Comparison of ENCODE assay signal across 1 cellular context in the genomic region with DNA sequence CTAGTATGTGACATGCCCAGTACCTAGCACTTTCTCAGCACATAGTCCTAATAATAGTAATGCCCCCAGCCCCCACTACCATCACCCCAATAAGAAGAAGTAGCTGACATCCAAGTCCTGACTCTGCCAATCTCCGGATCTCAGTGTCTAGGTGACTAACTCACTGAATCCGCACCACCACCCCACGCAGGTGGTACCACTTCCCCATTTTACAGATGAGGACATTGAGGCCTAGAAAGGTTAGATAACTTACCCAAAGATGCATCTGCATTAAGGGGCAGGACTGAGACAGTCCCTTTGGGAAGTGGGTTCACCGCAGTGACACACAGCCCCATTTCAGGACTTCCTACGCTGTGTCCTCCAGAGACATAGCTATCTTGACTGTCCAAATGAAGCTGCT.
TF ChIP-seq lines count a peak whose summit lies in the region.

No MANE protein-coding gene starts in this region.

TF ChIP-seq in HepG2, 621 proteins besides CTCF, POLR2A, EP300 and RAD21 (continued from another document):
- TF ChIP-seq, protein P1, sequence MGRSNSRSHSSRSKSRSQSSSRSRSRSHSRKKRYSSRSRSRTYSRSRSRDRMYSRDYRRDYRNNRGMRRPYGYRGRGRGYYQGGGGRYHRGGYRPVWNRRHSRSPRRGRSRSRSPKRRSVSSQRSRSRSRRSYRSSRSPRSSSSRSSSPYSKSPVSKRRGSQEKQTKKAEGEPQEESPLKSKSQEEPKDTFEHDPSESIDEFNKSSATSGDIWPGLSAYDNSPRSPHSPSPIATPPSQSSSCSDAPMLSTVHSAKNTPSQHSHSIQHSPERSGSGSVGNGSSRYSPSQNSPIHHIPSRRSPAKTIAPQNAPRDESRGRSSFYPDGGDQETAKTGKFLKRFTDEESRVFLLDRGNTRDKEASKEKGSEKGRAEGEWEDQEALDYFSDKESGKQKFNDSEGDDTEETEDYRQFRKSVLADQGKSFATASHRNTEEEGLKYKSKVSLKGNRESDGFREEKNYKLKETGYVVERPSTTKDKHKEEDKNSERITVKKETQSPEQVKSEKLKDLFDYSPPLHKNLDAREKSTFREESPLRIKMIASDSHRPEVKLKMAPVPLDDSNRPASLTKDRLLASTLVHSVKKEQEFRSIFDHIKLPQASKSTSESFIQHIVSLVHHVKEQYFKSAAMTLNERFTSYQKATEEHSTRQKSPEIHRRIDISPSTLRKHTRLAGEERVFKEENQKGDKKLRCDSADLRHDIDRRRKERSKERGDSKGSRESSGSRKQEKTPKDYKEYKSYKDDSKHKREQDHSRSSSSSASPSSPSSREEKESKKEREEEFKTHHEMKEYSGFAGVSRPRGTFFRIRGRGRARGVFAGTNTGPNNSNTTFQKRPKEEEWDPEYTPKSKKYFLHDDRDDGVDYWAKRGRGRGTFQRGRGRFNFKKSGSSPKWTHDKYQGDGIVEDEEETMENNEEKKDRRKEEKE (IDR thresholded peaks at IDR 0.05), result no peak
- 0 out of 2 replicates have a peak, but pooled peaks have one; percentile 16 for TF ChIP-seq ZNF629 (CRISPR knock-in tag; conservative IDR thresholded peaks at IDR 0.05)
